Comparison of ENCODE assay signal across 1 cellular context in genomic region chr7:151062111-151062398, GRCh38.
TF ChIP-seq lines count a peak whose summit lies in the region.

No MANE protein-coding gene starts in this region.

TF ChIP-seq in A549, 52 proteins besides CTCF, POLR2A, EP300 and RAD21:
- TF ChIP-seq E2F6 (IDR thresholded peaks at IDR 0.05; ENCODE audit: borderline replicate concordance, low read depth) (peak; percentile 63; the same call in 1 of the 2 replicates), CEBPB (IDR thresholded peaks at IDR 0.05) (no peak), HOXB13 (CRISPR knock-in tag; IDR thresholded peaks at IDR 0.05; ENCODE audit: low read depth) (peak; percentile 38; the same call in 1 of the 2 replicates), JUN (IDR thresholded peaks at IDR 0.05) (peak in 1 of 2 experiments; percentile 43; a peak in 2 of 5 replicates)
